ENCODE assay signal across 18 cellular contexts in the genomic region with DNA sequence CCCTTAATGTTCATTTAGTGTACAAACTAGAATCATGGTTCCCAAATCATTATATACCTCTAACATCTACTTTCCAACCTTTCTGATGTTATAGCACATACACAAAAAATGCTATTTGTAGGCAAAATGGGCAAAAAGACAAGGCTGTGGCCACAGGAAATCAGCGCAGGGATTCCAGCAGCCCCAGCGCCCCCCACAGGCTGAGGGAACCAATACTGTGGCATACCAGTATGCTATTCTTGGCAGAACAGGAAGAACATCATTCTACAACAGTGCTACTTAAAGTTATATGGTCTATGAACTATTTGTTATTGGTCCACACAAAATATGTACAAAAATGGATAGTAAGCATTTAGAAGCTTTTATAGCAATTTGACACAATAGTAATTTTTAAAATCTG. TPM values are rescaled to one million over a fixed set of nuclear protein-coding genes. Genes with fewer than 3 reads are reported as not detected.
DNase-seq lines count a peak whose midpoint lies in the region; FAIRE-seq lines count a peak whose summit lies in the region.
"Had no signal": no experiment of that assay in that cellular context is flagged by ENCODE, and none has a peak within 500 bp of the region (broad histone marks: within the 10 kb centered on the region; RNA-seq: fewer than 3 reads in every experiment).

No MANE protein-coding gene starts in this region.

- no peaks in the 10 kb centered on the region for H3K9me3 Mint-ChIP-seq in activated naive CD8-positive, alpha-beta T cell (ENCODE audit: low read depth)

- peaks cover 7% of the 10 kb centered on the region for H3K36me3 Mint-ChIP-seq in activated naive CD8-positive, alpha-beta T cell

- peak; percentile 14 for DNase-seq in activated CD4-positive, alpha-beta T cell treated with anti-CD3 and anti-CD28 coated beads for 48 hours
- DNase-seq in activated CD4-positive, alpha-beta T cell treated with anti-CD3 and anti-CD28 coated beads for 4 hours, result no peak
- DNase-seq in Jurkat, Clone E6-1 (ENCODE audit: low read depth, low spot score), result peak; percentile 4
- DNase-seq in islet precursor cell (peak; percentile 53), urothelium cell line (ENCODE audit: low spot score) (no peak), NCI-H1436 (lab: John Stamatoyannopoulos, UW) (no peak), DMS153 treated with DMSO at 0.1 percent for 48 hours (lab: John Stamatoyannopoulos, UW; ENCODE audit: unreplicated experiment) (no peak)
- DNase-seq: ACHN; activated naive CD4-positive, alpha-beta T cell; caudate nucleus; head of caudate nucleus; left cardiac atrium; mucosa of descending colon; NK-92 treated with Interleukin-12 subunit alpha and Interleukin-12 subunit beta, amount 100 ng/mL, for 24 hours; spleen had no signal

- no peaks in the 10 kb centered on the region for H3K27me3 Mint-ChIP-seq in activated naive CD8-positive, alpha-beta T cell

- peak overlapping the region; percentile 75 for H3K27ac Mint-ChIP-seq in activated naive CD8-positive, alpha-beta T cell

- no peak overlapping the region for H3K4me3 Mint-ChIP-seq in activated naive CD8-positive, alpha-beta T cell

- H3K4me1 Mint-ChIP-seq in activated naive CD8-positive, alpha-beta T cell (ENCODE audit: low read depth), result no peaks in the 10 kb centered on the region

- FAIRE-seq in urothelium cell line (lab: Jason Lieb, UNC), result no peak
- FAIRE-seq: endometrium, TTC549 had no signal

- no peak overlapping the region for H3K4me3 ChIP-seq in Jurkat, Clone E6-1 (ENCODE audit: low read length)
- H3K4me3 ChIP-seq: mucosa of descending colon, spleen had no signal

RNA-seq across cellular contexts. Expression of gene STEEP1, which starts 25.3 kb away (rescaled TPM):
- 28.1 TPM for polyA plus RNA-seq in Jurkat, Clone E6-1 (2012; ENCODE audit: insufficient read depth, insufficient read length)

RNA-seq across cellular contexts. Expression of gene UBE2A, which starts 34.5 kb away (rescaled TPM):
- 121 TPM for polyA plus RNA-seq in Jurkat, Clone E6-1 (2012; ENCODE audit: insufficient read depth, insufficient read length)

Comparison
In these comparisons a context has a peak if more than half of its experiments do, and no peak if none do; other contexts are left out.
1. DNase-seq: peak in activated CD4-positive, alpha-beta T cell treated with anti-CD3 and anti-CD28 coated beads for 48 hours (single experiment), Jurkat, Clone E6-1 (single experiment) and islet precursor cell (single experiment); none in activated CD4-positive, alpha-beta T cell treated with anti-CD3 and anti-CD28 coated beads for 4 hours (0 of 2), urothelium cell line (single experiment), NCI-H1436 (single experiment) and DMS153 treated with DMSO at 0.1 percent for 48 hours (single experiment).